In the genomic region with DNA sequence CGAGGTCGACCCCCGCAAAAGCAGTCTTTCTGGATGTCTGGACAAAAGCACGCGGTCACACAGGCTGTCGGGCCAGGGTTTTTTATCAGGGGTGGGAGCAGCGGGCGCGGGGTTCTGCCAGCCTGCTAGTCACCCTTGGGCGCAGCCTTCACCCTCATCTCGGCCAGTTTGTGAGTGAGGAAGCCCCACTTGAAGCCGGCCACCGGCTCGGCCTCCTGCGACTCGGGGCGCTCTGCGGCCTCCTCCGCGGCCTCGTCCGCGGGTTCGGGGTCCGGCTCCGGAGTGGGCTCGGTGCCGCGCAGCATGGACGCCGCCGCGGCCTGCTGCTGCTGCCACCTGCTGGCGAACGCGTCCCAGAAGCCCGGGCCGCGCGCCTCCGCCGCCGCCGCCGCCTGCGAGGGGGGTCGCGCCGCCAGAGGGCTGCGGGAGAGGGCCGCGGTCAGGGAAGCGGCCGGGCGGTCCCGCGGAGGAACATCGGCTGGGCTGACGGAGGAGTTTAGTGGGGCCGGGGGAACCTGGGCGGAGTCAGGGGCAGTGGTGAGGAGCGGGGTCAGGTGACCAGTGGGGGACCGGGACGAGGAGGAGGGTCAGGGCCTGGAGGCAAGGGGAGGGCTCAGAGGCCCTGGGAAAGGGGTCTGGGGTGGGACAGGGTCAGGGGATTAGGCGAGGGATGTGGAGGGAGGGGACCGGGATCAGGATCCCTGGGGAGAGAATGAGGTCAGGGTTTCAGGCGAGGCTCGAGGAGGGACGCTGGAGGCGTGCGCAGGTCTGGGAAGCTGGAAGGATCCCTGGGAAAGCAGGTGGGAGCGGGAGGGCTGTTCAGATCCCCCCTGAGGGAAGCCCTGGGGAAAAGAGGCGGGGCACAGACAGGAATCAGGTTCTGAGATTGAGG, we compare ENCODE assay signal across 1 cellular context.
A peak's percentile ranks its signal among the peaks of the same experiment; 100 is the strongest.
TF ChIP-seq lines count a peak whose summit lies in the region.

No MANE protein-coding gene starts in this region.

TF ChIP-seq in K562, 482 proteins besides CTCF, POLR2A, EP300 and RAD21 (continued from another document and continues in another):
- TF ChIP-seq, protein P1, sequence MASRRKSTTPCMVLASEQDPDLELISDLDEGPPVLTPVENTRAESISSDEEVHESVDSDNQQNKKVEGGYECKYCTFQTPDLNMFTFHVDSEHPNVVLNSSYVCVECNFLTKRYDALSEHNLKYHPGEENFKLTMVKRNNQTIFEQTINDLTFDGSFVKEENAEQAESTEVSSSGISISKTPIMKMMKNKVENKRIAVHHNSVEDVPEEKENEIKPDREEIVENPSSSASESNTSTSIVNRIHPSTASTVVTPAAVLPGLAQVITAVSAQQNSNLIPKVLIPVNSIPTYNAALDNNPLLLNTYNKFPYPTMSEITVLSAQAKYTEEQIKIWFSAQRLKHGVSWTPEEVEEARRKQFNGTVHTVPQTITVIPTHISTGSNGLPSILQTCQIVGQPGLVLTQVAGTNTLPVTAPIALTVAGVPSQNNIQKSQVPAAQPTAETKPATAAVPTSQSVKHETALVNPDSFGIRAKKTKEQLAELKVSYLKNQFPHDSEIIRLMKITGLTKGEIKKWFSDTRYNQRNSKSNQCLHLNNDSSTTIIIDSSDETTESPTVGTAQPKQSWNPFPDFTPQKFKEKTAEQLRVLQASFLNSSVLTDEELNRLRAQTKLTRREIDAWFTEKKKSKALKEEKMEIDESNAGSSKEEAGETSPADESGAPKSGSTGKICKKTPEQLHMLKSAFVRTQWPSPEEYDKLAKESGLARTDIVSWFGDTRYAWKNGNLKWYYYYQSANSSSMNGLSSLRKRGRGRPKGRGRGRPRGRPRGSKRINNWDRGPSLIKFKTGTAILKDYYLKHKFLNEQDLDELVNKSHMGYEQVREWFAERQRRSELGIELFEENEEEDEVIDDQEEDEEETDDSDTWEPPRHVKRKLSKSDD (conservative IDR thresholded peaks at IDR 0.05; ENCODE audit: low read length), result 0 out of 2 replicates have a peak, but pooled peaks have one; percentile 34
- TF ChIP-seq NCOA6 (IDR thresholded peaks at IDR 0.05) (no peak), TOE1 (IDR thresholded peaks at IDR 0.05; ENCODE audit: borderline replicate concordance) (peak; percentile 51; the same call in 1 of the 2 replicates), TOE1 (CRISPR knock-in tag; IDR thresholded peaks at IDR 0.05; ENCODE audit: borderline replicate concordance, low read depth) (no peak), ARNT (IDR thresholded peaks at IDR 0.05) (no peak), ZNF143 (CRISPR knock-in tag; IDR thresholded peaks at IDR 0.05) (no peak), L3MBTL2 (IDR thresholded peaks at IDR 0.05) (peak; percentile 89), KHSRP (IDR thresholded peaks at IDR 0.05) (no peak), TRIM24 (IDR thresholded peaks at IDR 0.05) (no peak), EP400 (IDR thresholded peaks at IDR 0.05) (no peak), SIN3A (IDR thresholded peaks at IDR 0.05; ENCODE audit: borderline replicate concordance in 2 of 2, control insufficient read depth in 1 of 2, low read depth in 2 of 2, low read length in 2 of 2) (no peak), ZBTB17 (CRISPR knock-in tag; IDR thresholded peaks at IDR 0.05) (peak; percentile 45; the same call in 1 of the 2 replicates), CAMTA2 (CRISPR knock-in tag; conservative IDR thresholded peaks at IDR 0.05) (0 out of 2 replicates have a peak, but pooled peaks have one; percentile 67), C11orf30 (IDR thresholded peaks at IDR 0.05; ENCODE audit: low read depth) (no peak), TARDBP (IDR thresholded peaks at IDR 0.05) (peak; percentile 77; the same call in 1 of the 2 replicates), HNRNPUL1 (IDR thresholded peaks at IDR 0.05; ENCODE audit: low read length) (no peak), PTBP1 (IDR thresholded peaks at IDR 0.05; ENCODE audit: low read depth, low read length) (0 out of 2 replicates have a peak, but pooled peaks have one; percentile 54), ZNF134 (CRISPR knock-in tag; conservative IDR thresholded peaks at IDR 0.05) (no peak), RCOR1 (IDR thresholded peaks at IDR 0.05; ENCODE audit: borderline replicate concordance in 1 of 2, low read depth in 2 of 2, low read length in 2 of 2) (peak in 1 of 2 experiments; percentile 48; a peak in 1 of 4 replicates), RNF2 (IDR thresholded peaks at IDR 0.05) (no peak), HMGXB4 (CRISPR knock-in tag; IDR thresholded peaks at IDR 0.05) (0 out of 2 replicates have a peak, but pooled peaks have one; percentile 48), SRSF7 (optimal IDR thresholded peaks at IDR 0.05; ENCODE audit: low read depth, low read length) (no peak), ZNF592 (IDR thresholded peaks at IDR 0.05) (peak; percentile 86), KAT7 (CRISPR knock-in tag; IDR thresholded peaks at IDR 0.05; ENCODE audit: borderline replicate concordance) (peak; percentile 97), ZNF740 (CRISPR knock-in tag; IDR thresholded peaks at IDR 0.05) (no peak), ZNF740 (tag; IDR thresholded peaks at IDR 0.05) (no peak), MTA3 (IDR thresholded peaks at IDR 0.05; ENCODE audit: borderline replicate concordance) (peak; percentile 77)
- TF ChIP-seq, protein P2, sequence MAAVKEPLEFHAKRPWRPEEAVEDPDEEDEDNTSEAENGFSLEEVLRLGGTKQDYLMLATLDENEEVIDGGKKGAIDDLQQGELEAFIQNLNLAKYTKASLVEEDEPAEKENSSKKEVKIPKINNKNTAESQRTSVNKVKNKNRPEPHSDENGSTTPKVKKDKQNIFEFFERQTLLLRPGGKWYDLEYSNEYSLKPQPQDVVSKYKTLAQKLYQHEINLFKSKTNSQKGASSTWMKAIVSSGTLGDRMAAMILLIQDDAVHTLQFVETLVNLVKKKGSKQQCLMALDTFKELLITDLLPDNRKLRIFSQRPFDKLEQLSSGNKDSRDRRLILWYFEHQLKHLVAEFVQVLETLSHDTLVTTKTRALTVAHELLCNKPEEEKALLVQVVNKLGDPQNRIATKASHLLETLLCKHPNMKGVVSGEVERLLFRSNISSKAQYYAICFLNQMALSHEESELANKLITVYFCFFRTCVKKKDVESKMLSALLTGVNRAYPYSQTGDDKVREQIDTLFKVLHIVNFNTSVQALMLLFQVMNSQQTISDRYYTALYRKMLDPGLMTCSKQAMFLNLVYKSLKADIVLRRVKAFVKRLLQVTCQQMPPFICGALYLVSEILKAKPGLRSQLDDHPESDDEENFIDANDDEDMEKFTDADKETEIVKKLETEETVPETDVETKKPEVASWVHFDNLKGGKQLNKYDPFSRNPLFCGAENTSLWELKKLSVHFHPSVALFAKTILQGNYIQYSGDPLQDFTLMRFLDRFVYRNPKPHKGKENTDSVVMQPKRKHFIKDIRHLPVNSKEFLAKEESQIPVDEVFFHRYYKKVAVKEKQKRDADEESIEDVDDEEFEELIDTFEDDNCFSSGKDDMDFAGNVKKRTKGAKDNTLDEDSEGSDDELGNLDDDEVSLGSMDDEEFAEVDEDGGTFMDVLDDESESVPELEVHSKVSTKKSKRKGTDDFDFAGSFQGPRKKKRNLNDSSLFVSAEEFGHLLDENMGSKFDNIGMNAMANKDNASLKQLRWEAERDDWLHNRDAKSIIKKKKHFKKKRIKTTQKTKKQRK (IDR thresholded peaks at IDR 0.05; ENCODE audit: borderline replicate concordance, low read depth, low read length), result no peak
- TF ChIP-seq, protein P3, sequence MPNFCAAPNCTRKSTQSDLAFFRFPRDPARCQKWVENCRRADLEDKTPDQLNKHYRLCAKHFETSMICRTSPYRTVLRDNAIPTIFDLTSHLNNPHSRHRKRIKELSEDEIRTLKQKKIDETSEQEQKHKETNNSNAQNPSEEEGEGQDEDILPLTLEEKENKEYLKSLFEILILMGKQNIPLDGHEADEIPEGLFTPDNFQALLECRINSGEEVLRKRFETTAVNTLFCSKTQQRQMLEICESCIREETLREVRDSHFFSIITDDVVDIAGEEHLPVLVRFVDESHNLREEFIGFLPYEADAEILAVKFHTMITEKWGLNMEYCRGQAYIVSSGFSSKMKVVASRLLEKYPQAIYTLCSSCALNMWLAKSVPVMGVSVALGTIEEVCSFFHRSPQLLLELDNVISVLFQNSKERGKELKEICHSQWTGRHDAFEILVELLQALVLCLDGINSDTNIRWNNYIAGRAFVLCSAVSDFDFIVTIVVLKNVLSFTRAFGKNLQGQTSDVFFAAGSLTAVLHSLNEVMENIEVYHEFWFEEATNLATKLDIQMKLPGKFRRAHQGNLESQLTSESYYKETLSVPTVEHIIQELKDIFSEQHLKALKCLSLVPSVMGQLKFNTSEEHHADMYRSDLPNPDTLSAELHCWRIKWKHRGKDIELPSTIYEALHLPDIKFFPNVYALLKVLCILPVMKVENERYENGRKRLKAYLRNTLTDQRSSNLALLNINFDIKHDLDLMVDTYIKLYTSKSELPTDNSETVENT (CRISPR knock-in tag; IDR thresholded peaks at IDR 0.05), result 0 out of 2 replicates have a peak, but pooled peaks have one; percentile 31
- TF ChIP-seq, protein P4, sequence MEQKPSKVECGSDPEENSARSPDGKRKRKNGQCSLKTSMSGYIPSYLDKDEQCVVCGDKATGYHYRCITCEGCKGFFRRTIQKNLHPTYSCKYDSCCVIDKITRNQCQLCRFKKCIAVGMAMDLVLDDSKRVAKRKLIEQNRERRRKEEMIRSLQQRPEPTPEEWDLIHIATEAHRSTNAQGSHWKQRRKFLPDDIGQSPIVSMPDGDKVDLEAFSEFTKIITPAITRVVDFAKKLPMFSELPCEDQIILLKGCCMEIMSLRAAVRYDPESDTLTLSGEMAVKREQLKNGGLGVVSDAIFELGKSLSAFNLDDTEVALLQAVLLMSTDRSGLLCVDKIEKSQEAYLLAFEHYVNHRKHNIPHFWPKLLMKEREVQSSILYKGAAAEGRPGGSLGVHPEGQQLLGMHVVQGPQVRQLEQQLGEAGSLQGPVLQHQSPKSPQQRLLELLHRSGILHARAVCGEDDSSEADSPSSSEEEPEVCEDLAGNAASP (IDR thresholded peaks at IDR 0.05), result no peak
- TF ChIP-seq, protein P5, sequence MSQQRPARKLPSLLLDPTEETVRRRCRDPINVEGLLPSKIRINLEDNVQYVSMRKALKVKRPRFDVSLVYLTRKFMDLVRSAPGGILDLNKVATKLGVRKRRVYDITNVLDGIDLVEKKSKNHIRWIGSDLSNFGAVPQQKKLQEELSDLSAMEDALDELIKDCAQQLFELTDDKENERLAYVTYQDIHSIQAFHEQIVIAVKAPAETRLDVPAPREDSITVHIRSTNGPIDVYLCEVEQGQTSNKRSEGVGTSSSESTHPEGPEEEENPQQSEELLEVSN (IDR thresholded peaks at IDR 0.05; ENCODE audit: borderline replicate concordance in 1 of 2, extremely low read depth in 1 of 2, insufficient read depth in 1 of 2, insufficient read length in 1 of 2, low read depth in 1 of 2, low read length in 1 of 2, poor library complexity in 1 of 2, severe bottlenecking in 1 of 2), result peak; percentile 70 to 85
